19 cellular contexts compared by ENCODE assay signal in the genomic region with DNA sequence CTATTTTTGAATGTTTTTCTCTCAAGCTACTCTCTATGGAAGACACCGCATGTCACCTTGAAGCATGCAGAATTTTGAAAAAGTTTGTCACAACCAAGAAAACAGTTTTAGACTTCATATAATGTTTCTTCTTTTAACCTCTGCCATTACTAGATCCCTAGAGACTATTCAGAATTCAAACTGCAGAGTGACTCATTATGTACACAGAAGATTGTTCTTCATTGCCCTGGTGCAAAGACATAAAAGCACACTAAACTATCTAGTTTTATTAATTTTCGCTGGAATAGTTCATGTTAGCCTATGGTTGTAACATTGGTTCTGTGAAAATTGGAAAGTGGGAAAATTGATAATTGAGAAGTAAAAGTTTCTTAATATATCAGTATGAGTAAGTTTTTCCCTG. TPM values are rescaled to one million over a fixed set of nuclear protein-coding genes. Genes with fewer than 3 reads are reported as not detected.
DNase-seq lines count a peak whose midpoint lies in the region; ATAC-seq, FAIRE-seq and TF ChIP-seq lines count a peak whose summit lies in the region.
"Had no signal": no experiment of that assay in that cellular context is flagged by ENCODE, and none has a peak within 500 bp of the region (broad histone marks: within the 10 kb centered on the region; RNA-seq: fewer than 3 reads in every experiment).

No MANE protein-coding gene starts in this region.

- H3K4me1 ChIP-seq in astrocyte (ENCODE audit: insufficient read depth, low read length), result peaks cover 13% of the 10 kb centered on the region
- H3K4me1 ChIP-seq: BE2C, parathyroid adenoma had no signal

- ATAC-seq in HG02885 (IDR thresholded peaks at IDR 0.05; ENCODE audit: poor library complexity, unreplicated experiment), result no peak

- H3K9me3 Mint-ChIP-seq in astrocyte (ENCODE audit: unreplicated experiment), result no peaks in the 10 kb centered on the region
- H3K9me3 Mint-ChIP-seq: activated B cell treated with CpG ODN at 0.5 μM for 24 hours had no signal

- no peak overlapping the region for H3K4me3 ChIP-seq in astrocyte (ENCODE audit: insufficient read depth, low read depth, low read length)
- no peak overlapping the region for H3K4me3 ChIP-seq in fibroblast of pulmonary artery (replicated peaks; ENCODE audit: low read depth, low read length)
- H3K4me3 ChIP-seq in skeletal muscle cell (ENCODE audit: low read depth, low read length), result no peak overlapping the region

- no peaks in the 10 kb centered on the region for H3K36me3 Mint-ChIP-seq in astrocyte (ENCODE audit: low read depth, unreplicated experiment)

- H3K9me3 ChIP-seq in astrocyte (ENCODE audit: insufficient read depth, low read depth, low read length), result no peaks in the 10 kb centered on the region
- H3K9me3 ChIP-seq: BE2C had no signal

- H3K4me3 Mint-ChIP-seq in astrocyte (ENCODE audit: unreplicated experiment), result no peak overlapping the region
- H3K4me3 Mint-ChIP-seq: activated B cell treated with CpG ODN at 0.5 μM for 24 hours had no signal

- H3K27ac Mint-ChIP-seq in astrocyte (ENCODE audit: unreplicated experiment), result no peak overlapping the region
- H3K27ac Mint-ChIP-seq: activated B cell treated with CpG ODN at 0.5 μM for 24 hours had no signal

- H3K27me3 Mint-ChIP-seq in astrocyte (ENCODE audit: low read depth, unreplicated experiment), result no peaks in the 10 kb centered on the region
- H3K27me3 Mint-ChIP-seq: activated B cell treated with CpG ODN at 0.5 μM for 24 hours had no signal

- no peaks in the 10 kb centered on the region for H4K20me1 ChIP-seq in astrocyte (ENCODE audit: insufficient read depth, low read length)

- H3K36me3 ChIP-seq in astrocyte (ENCODE audit: insufficient read depth, low read length), result no peaks in the 10 kb centered on the region
- H3K36me3 ChIP-seq: BE2C had no signal

- peak overlapping the region; percentile 14 for H3K4me2 ChIP-seq in astrocyte (ENCODE audit: low read length)
- H3K4me2 ChIP-seq: KMS-11 had no signal

- H2AFZ ChIP-seq in astrocyte (ENCODE audit: low read depth, low read length), result no peak overlapping the region
- H2AFZ ChIP-seq: parathyroid adenoma had no signal

- peaks cover 28% of the 10 kb centered on the region for H3K4me1 Mint-ChIP-seq in astrocyte (ENCODE audit: low read depth, unreplicated experiment)

- no peaks in the 10 kb centered on the region for H3K27me3 ChIP-seq in astrocyte (ENCODE audit: insufficient read depth, low read length)

- no peak for TF ChIP-seq CTCF in astrocyte (IDR thresholded peaks at IDR 0.05; ENCODE audit: insufficient read depth, low read depth, low read length)
- no peak for TF ChIP-seq CTCF in fibroblast of pulmonary artery (IDR thresholded peaks at IDR 0.05; ENCODE audit: low read length, missing control alignments)

- no peak overlapping the region for H3K9ac ChIP-seq in astrocyte (ENCODE audit: low read length)
- H3K9ac ChIP-seq: KMS-11, parathyroid adenoma had no signal

- DNase-seq in GM04503 (ENCODE audit: low read depth) (peak; percentile 31), astrocyte (ENCODE audit: low read depth) (peak; percentile 37), fibroblast of pulmonary artery (ENCODE audit: low read depth) (peak; percentile 55), skeletal muscle cell (ENCODE audit: low read depth) (peak; percentile 54), NCI-H748 (lab: John Stamatoyannopoulos, UW; ENCODE audit: unreplicated experiment) (no peak), ureter (ENCODE audit: low spot score) (no peak), substantia nigra (lab: John Stamatoyannopoulos, UW) (no peak)
- DNase-seq: activated B cell treated with CpG ODN at 0.5 μM for 24 hours; BE2C; NCI-H1105 treated with DMSO at 0.1 percent for 48 hours; NCI-H2171 treated with DMSO at 0.1 percent for 48 hours; stimulated activated CD4-positive, alpha-beta T cell treated with anti-CD3 and anti-CD28 coated beads, Interleukin-4, amount 100 ng/mL, for 1 hour; T-helper 1 cell had no signal

- H3K27ac ChIP-seq in astrocyte (ENCODE audit: low read depth, low read length) (no peak overlapping the region), substantia nigra (ENCODE audit: low read depth, low read length, poor library complexity, severe bottlenecking) (no peak overlapping the region)
- H3K27ac ChIP-seq: HL-60, KMS-11, parathyroid adenoma had no signal

- no peaks in the 10 kb centered on the region for H3K79me2 ChIP-seq in astrocyte (ENCODE audit: insufficient read depth, low read length)
- H3K79me2 ChIP-seq: parathyroid adenoma had no signal

- FAIRE-seq in astrocyte (lab: Jason Lieb, UNC), result peak; percentile 94
- FAIRE-seq: D721Med, H1 had no signal

RNA-seq across cellular contexts. Expression of gene F2RL2, which starts 18.4 kb away (rescaled TPM):
- total RNA-seq in astrocyte (23.4 and 26.0 TPM in 2 replicates), ureter (not detected)
- total RNA-seq: activated B cell treated with CpG ODN at 0.5 μM for 24 hours had no signal

Comparison
In these comparisons a context has a peak if more than half of its experiments do, and no peak if none do; other contexts are left out.
1. DNase-seq: peak in GM04503 (single experiment), astrocyte (single experiment), fibroblast of pulmonary artery (single experiment) and skeletal muscle cell (single experiment); none in NCI-H748 (single experiment), ureter (single experiment) and substantia nigra (0 of 49).
2. RNA of gene F2RL2, which starts 18.4 kb away (total RNA-seq): 23.4 to 26.0 TPM in astrocyte; not detected in ureter (single experiment); every median in the first group is over 10 times any median in the second.